ENCODE assay signal across 22 cellular contexts in the genomic region with DNA sequence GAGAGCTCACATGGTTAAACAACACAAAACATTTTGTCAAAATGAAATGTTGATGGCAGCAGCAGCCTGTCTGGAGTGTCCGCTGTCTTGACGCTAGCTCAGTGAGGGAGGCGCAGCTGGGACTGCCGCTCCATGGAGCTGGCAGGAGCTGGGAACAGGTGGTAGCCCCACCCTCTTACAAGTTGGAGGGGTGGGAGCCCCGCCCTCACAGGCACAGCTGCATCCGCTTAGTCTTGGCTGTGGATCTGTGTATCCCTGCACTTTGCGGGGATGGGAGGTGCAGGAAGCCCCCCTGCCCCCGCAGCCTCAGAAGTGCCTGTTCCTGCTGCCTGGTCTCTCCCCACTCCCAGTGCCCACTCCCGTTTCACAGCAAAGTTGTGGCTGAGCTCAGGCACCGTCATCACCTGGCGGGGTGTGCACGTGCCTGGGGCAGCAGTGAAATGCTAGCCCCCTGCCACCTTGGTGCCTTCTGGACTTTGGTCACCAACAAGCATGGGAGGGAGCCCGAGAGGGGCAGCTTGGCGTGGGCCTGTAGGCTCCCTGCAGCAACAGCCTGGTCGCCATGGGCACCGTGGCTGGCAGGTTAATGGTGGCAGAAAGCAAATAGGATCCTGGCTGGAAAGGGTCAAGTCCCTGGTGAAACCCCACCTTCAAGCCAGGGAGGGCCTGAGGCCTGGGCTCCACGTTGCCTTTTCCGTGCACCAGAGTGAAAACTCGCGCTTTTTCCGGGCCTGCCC. TPM values are rescaled to one million over a fixed set of nuclear protein-coding genes. Genes with fewer than 3 reads are reported as not detected.
DNase-seq lines count a peak whose midpoint lies in the region; ATAC-seq, FAIRE-seq and TF ChIP-seq lines count a peak whose summit lies in the region.
"Had no signal": no experiment of that assay in that cellular context is flagged by ENCODE, and none has a peak within 500 bp of the region (broad histone marks: within the 10 kb centered on the region; RNA-seq: fewer than 3 reads in every experiment).

No MANE protein-coding gene starts in this region.

- no peak overlapping the region for H3K27ac Mint-ChIP-seq in H9
- H3K27ac Mint-ChIP-seq: CD4-positive, alpha-beta T cell; mesothelial cell of epicardium; nephron; progenitor cell of endocrine pancreas had no signal

- no peak overlapping the region for H3K4ac ChIP-seq in H9 (ENCODE audit: low read depth, low read length)
- no peak overlapping the region for H3K4ac ChIP-seq in H1 (replicated peaks; ENCODE audit: insufficient read length, low read depth, low read length)

- TF ChIP-seq CTCF in H9 (conservative IDR thresholded peaks at IDR 0.05) (no peak), H1 (IDR thresholded peaks at IDR 0.05; ENCODE audit: control extremely low read depth in 1 of 3, insufficient read depth in 1 of 3, low read depth in 1 of 3, low read length in 3 of 3) (no peak), osteoblast (IDR thresholded peaks at IDR 0.05; ENCODE audit: extremely low read depth, low read depth, low read length) (no peak), stomach (IDR thresholded peaks at IDR 0.05) (no peak)

- peaks cover 12 to 14% of the 10 kb centered on the region in 2 experiments for H3K9me3 Mint-ChIP-seq in H9

- H2BK20ac ChIP-seq in H9 (ENCODE audit: low read depth, low read length, poor library complexity, severe bottlenecking) (no peak overlapping the region), H1 (ENCODE audit: low read length) (no peak overlapping the region)

- no peak for TF ChIP-seq EP300 in H1 (IDR thresholded peaks at IDR 0.05; ENCODE audit: borderline replicate concordance in 1 of 2, low read depth in 2 of 2, low read length in 2 of 2)
- no peak for TF ChIP-seq EP300 in stomach (IDR thresholded peaks at IDR 0.05)

- H2BK120ac ChIP-seq in H9 (ENCODE audit: low read depth, low read length, poor library complexity, severe bottlenecking) (no peak overlapping the region), H1 (replicated peaks; ENCODE audit: low read depth, low read length) (no peak overlapping the region)

- no peak overlapping the region for H2BK5ac ChIP-seq in H9 (ENCODE audit: insufficient read length, low read length)
- H2BK5ac ChIP-seq in H1 (ENCODE audit: low read depth, low read length): 0 out of 2 replicates have a peak overlapping the region, but pooled peaks have one; percentile 16

- peak; percentile 67 for DNase-seq in H9
- peak; percentile 26 for DNase-seq in NCI-H510A (lab: John Stamatoyannopoulos, UW)
- peak in 1 of 2 experiments; percentile 46 for DNase-seq in H1 (ENCODE audit: low read depth in 1 of 2, low spot score in 2 of 2)
- DNase-seq in osteoblast (ENCODE audit: insufficient read length, low spot score, missing footprints): peak; percentile 19
- DNase-seq in stomach: no peak
- DNase-seq: activated CD4-positive, alpha-beta T cell treated with anti-CD3 and anti-CD28 coated beads for 4 hours; activated naive CD4-positive, alpha-beta T cell treated with anti-CD3 and anti-CD28 coated beads, Interleukin-2, amount 50 U/mL, for 16 hours; activated T-cell treated with anti-CD3 and anti-CD28 coated beads, Interleukin-2, amount 50 U/mL, for 48 hours; CD4-positive, alpha-beta T cell; HCEC 1CT; left ventricle myocardium inferior; NCI-H1436; NCI-H226; stimulated activated naive CD4-positive, alpha-beta T cell treated with Interleukin-2 at 50 U/mL for 16 hours had no signal

- H3K23me2 ChIP-seq in H9 (ENCODE audit: insufficient read length, low read depth, low read length, poor library complexity, severe bottlenecking): no peaks in the 10 kb centered on the region
- no peaks in the 10 kb centered on the region for H3K23me2 ChIP-seq in H1 (ENCODE audit: low read depth, low read length)

- intact Hi-C loops in stomach (cut with DNase I; ENCODE audit: low total_unique reads): no loop called here

- POLR2A ChIA-PET in H1 (lab: Charles Lee; ENCODE audit: partially characterized antibody): no interaction called here

- H3K9me3 ChIP-seq in H9 (ENCODE audit: control insufficient read depth, low read depth, low read length): no peaks in the 10 kb centered on the region
- peaks cover 9% of the 10 kb centered on the region in 2 experiments; a peak in 3 of 4 replicates for H3K9me3 ChIP-seq in H1 (ENCODE audit: insufficient read depth in 2 of 2, low read depth in 1 of 2, low read length in 1 of 2)
- no peaks in the 10 kb centered on the region for H3K9me3 ChIP-seq in osteoblast (ENCODE audit: low read depth, low read length)
- peaks cover 0 to 27% (median 11%) of the 10 kb centered on the region in 4 donors for H3K9me3 ChIP-seq in stomach

- no peaks in the 10 kb centered on the region; the same call in 1 of the 2 replicates for H3K27me3 Mint-ChIP-seq in H9 (ENCODE audit: low read depth)
- H3K27me3 Mint-ChIP-seq: CD4-positive, alpha-beta T cell; progenitor cell of endocrine pancreas had no signal

- peaks cover 4 to 13% (median 4%) of the 10 kb centered on the region in 3 experiments; a peak in 5 of 7 replicates for H3K36me3 Mint-ChIP-seq in H9 (ENCODE audit: insufficient read depth in 1 of 3, low read depth in 3 of 3)
- H3K36me3 Mint-ChIP-seq: mesothelial cell of epicardium had no signal

- H4K91ac ChIP-seq in H9 (ENCODE audit: insufficient read length, low read depth, low read length): no peak overlapping the region
- H4K91ac ChIP-seq in H1 (replicated peaks; ENCODE audit: insufficient read length, low read length): no peak overlapping the region

- H3T11ph ChIP-seq in H9 (ENCODE audit: low read length): no peak overlapping the region

- H4K8ac ChIP-seq in H9 (replicated peaks; ENCODE audit: insufficient read length, low read depth, low read length) (no peak overlapping the region), H1 (ENCODE audit: extremely low read depth, insufficient read depth, low read length) (0 out of 2 replicates have a peak overlapping the region, but pooled peaks have one; percentile 59)

- H2BK12ac ChIP-seq in H9 (ENCODE audit: insufficient read length, low read depth, low read length) (no peak overlapping the region), H1 (ENCODE audit: low read depth, low read length) (0 out of 2 replicates have a peak overlapping the region, but pooled peaks have one; percentile 27)

- WGBS in H9 (ENCODE audit: extremely low coverage, insufficient read length, low lambda C conversion rate): no CpG with 5 or more reads among the region's 21 CpGs
- WGBS in H1 (ENCODE audit: extremely low coverage in 1 of 2, insufficient coverage in 1 of 2, insufficient read length in 1 of 2, insufficient replicate concordance in 2 of 2, low coverage in 1 of 2, low lambda C conversion rate in 2 of 2, missing lambda C conversion rate in 1 of 2), 2 experiments: 85% methylated on average over 21 of the region's 21 CpGs; no CpG with 5 or more reads in 1 of the 2 experiments
- 84 to 89% (median 88%) methylated on average over 6 to 21 of the region's 21 CpGs for WGBS in stomach, 5 donors

- no peaks in the 10 kb centered on the region for H3K4me1 Mint-ChIP-seq in H9
- H3K4me1 Mint-ChIP-seq: mesothelial cell of epicardium, nephron had no signal

- no peaks in the 10 kb centered on the region for H3K4me1 ChIP-seq in H9 (ENCODE audit: insufficient read depth, low read length)
- no peaks in the 10 kb centered on the region; a peak in 1 of 7 replicates for H3K4me1 ChIP-seq in H1 (replicated peaks in 1 of 4; ENCODE audit: control insufficient read depth in 3 of 4, insufficient read depth in 4 of 4, low read length in 3 of 4)
- H3K4me1 ChIP-seq in osteoblast (ENCODE audit: insufficient read depth, low read length): no peaks in the 10 kb centered on the region
- no peaks in the 10 kb centered on the region for H3K4me1 ChIP-seq in stomach
- H3K4me1 ChIP-seq: left ventricle myocardium inferior had no signal

- no peak overlapping the region for H3K23ac ChIP-seq in H9 (ENCODE audit: insufficient read length, low read depth, low read length)
- H3K23ac ChIP-seq in H1 (ENCODE audit: insufficient read length): no peak overlapping the region

- H3K27ac ChIP-seq in H9 (ENCODE audit: insufficient read length, low read depth, low read length) (no peak overlapping the region), H1 (ENCODE audit: low read depth, low read length) (no peak overlapping the region), osteoblast (ENCODE audit: low read depth, low read length) (no peak overlapping the region), stomach (no peak overlapping the region)
- H3K27ac ChIP-seq: left ventricle myocardium inferior had no signal

- H3K9ac ChIP-seq in H9 (ENCODE audit: extremely low read depth, insufficient read length, low read length) (no peak overlapping the region), H1 (replicated peaks in 1 of 4; ENCODE audit: extremely low read depth in 1 of 4, low read depth in 3 of 4, low read length in 3 of 4) (no peak overlapping the region)

- no peak overlapping the region for H2AFZ ChIP-seq in H9 (ENCODE audit: low read length)
- peak overlapping the region; percentile 91; the same call in 1 of the 2 replicates for H2AFZ ChIP-seq in H1 (ENCODE audit: low read length)
- no peak overlapping the region for H2AFZ ChIP-seq in osteoblast (ENCODE audit: low read length)

- H3K27me3 ChIP-seq in H9 (ENCODE audit: insufficient read depth, low read length): no peaks in the 10 kb centered on the region
- no peaks in the 10 kb centered on the region for H3K27me3 ChIP-seq in H1 (replicated peaks in 1 of 4; ENCODE audit: control insufficient read depth in 3 of 4, extremely low read depth in 1 of 4, insufficient read depth in 3 of 4, low read length in 3 of 4)
- no peaks in the 10 kb centered on the region for H3K27me3 ChIP-seq in osteoblast (ENCODE audit: insufficient read depth, low read length)
- no peaks in the 10 kb centered on the region for H3K27me3 ChIP-seq in stomach

- H3K36me3 ChIP-seq in H1 (ENCODE audit: control insufficient read depth in 2 of 4, insufficient read depth in 4 of 4, low read length in 3 of 4): no peaks in the 10 kb centered on the region; a peak in 1 of 8 replicates
- no peaks in the 10 kb centered on the region for H3K36me3 ChIP-seq in osteoblast (ENCODE audit: insufficient read depth, low read length)
- no peaks in the 10 kb centered on the region for H3K36me3 ChIP-seq in stomach
- H3K36me3 ChIP-seq: left ventricle myocardium inferior had no signal

- H3K4me2 ChIP-seq in H9 (ENCODE audit: insufficient read depth, insufficient read length, low read length) (no peak overlapping the region), H1 (ENCODE audit: insufficient read depth in 1 of 2, low read depth in 2 of 2, low read length in 2 of 2) (no peak overlapping the region), osteoblast (ENCODE audit: insufficient read depth, low read length) (no peak overlapping the region)
- H3K4me2 ChIP-seq: smooth muscle cell had no signal

- H2AK5ac ChIP-seq in H9 (ENCODE audit: insufficient read length, low read length) (no peak overlapping the region), H1 (ENCODE audit: low read depth, low read length) (no peak overlapping the region)

- no peak for ATAC-seq in HG03025 (IDR thresholded peaks at IDR 0.05; ENCODE audit: low FRiP score, unreplicated experiment)
- no peak for ATAC-seq in GM18873 (IDR thresholded peaks at IDR 0.05; ENCODE audit: low FRiP score, unreplicated experiment)

- TF ChIP-seq POLR2A in H1 (IDR thresholded peaks at IDR 0.05; ENCODE audit: control extremely low read depth in 1 of 2, low read depth in 2 of 2, low read length in 2 of 2) (no peak), stomach (IDR thresholded peaks at IDR 0.05) (no peak)

- H3K79me2 ChIP-seq in H9 (ENCODE audit: insufficient read depth, low read length): no peaks in the 10 kb centered on the region
- H3K79me2 ChIP-seq in H1 (ENCODE audit: control insufficient read depth in 1 of 2, insufficient read depth in 2 of 2, low read length in 2 of 2): no peaks in the 10 kb centered on the region
- no peaks in the 10 kb centered on the region for H3K79me2 ChIP-seq in osteoblast (ENCODE audit: insufficient read depth, low read length)

- H3K18ac ChIP-seq in H9 (ENCODE audit: insufficient read length, low read depth, low read length) (no peak overlapping the region), H1 (ENCODE audit: extremely low read depth, low read length) (no peak overlapping the region)

- H4K20me1 ChIP-seq in H9 (ENCODE audit: control insufficient read depth, insufficient read depth, insufficient read length) (no peaks in the 10 kb centered on the region), H1 (replicated peaks in 1 of 2; ENCODE audit: control insufficient read depth in 1 of 2, insufficient read depth in 2 of 2, low read length in 2 of 2) (no peaks in the 10 kb centered on the region), osteoblast (ENCODE audit: insufficient read depth, low read length) (no peaks in the 10 kb centered on the region)

- no peak overlapping the region for H4K5ac ChIP-seq in H9 (ENCODE audit: insufficient read length, low read depth, low read length)
- H4K5ac ChIP-seq in H1 (ENCODE audit: insufficient read length, low read depth, low read length): no peak overlapping the region

- CTCF ChIA-PET in H1 (lab: Charles Lee; ENCODE audit: partially characterized antibody): interaction anchor here (0.6 to 1.0 kb wide), 2 partner anchors 32 to 670 kb away, joined by 3 read pairs; no protein-coding TSS in a partner anchor

- no peak for FAIRE-seq in H1 (lab: Jason Lieb, UNC)
- FAIRE-seq: endothelial cell of umbilical vein, GM18507 had no signal

- no peak overlapping the region for H3K4me3 Mint-ChIP-seq in H9
- H3K4me3 Mint-ChIP-seq: CD4-positive, alpha-beta T cell; mesothelial cell of epicardium; nephron had no signal

- H2BK15ac ChIP-seq in H9 (ENCODE audit: low read depth, low read length) (no peak overlapping the region), H1 (ENCODE audit: low read length) (no peak overlapping the region)

- no peak overlapping the region for H3K56ac ChIP-seq in H9 (ENCODE audit: insufficient read length, low read depth, low read length)
- H3K56ac ChIP-seq in H1 (replicated peaks; ENCODE audit: insufficient read length, low read depth, low read length): no peak overlapping the region

- TF ChIP-seq RAD21 in H1 (IDR thresholded peaks at IDR 0.05 in 1 of 2, conservative IDR thresholded peaks at IDR 0.05 in 1 of 2; ENCODE audit: low read depth in 2 of 2, low read length in 2 of 2): no peak

- no peaks in the 10 kb centered on the region for H3K79me1 ChIP-seq in H9 (ENCODE audit: insufficient read depth, low read depth, low read length, poor library complexity, severe bottlenecking)
- H3K79me1 ChIP-seq in H1 (ENCODE audit: low read depth, low read length): no peaks in the 10 kb centered on the region

- H3K14ac ChIP-seq in H9 (ENCODE audit: insufficient read depth, low read length) (no peak overlapping the region), H1 (ENCODE audit: insufficient read length) (no peak overlapping the region)

- H3K4me3 ChIP-seq in H1 (ENCODE audit: extremely low read depth in 1 of 4, insufficient read depth in 2 of 4, low read depth in 3 of 4, low read length in 4 of 4) (no peak overlapping the region), osteoblast (ENCODE audit: insufficient read depth, low read length) (no peak overlapping the region), stomach (no peak overlapping the region)
- H3K4me3 ChIP-seq: left ventricle myocardium inferior, smooth muscle cell had no signal

RNA-seq across cellular contexts. Expression of gene CADM2, which starts 53.8 kb away (rescaled TPM):
- 10.0 and 10.9 TPM in 2 replicates for total RNA-seq in H9 (2021)
- 20.2 and 20.9 TPM in 2 replicates for total RNA-seq in H1 (2021; fragmentation: NEBNext Ultra II Directional; extraction: Animal tissue kit (Norgen Biotek cat#: 25700))
- polyA plus RNA-seq in H1 (2011; rRNA removed): 14.9 and 28.3 TPM in 2 replicates
- 10.8 TPM for polyA plus RNA-seq in H1 (2011; cell fraction: cytosol; rRNA removed)
- polyA plus RNA-seq in H1 (2011; cell fraction: nucleus; rRNA removed): 98.6 TPM
- polyA plus RNA-seq in H1 (2012, experiment 1 of 2): 10.7 to 15.9 TPM (median 13.4 TPM) in 4 replicates
- 4.8 TPM for polyA plus RNA-seq in H1 (2012, experiment 2 of 2)
- 16.1 TPM for polyA plus RNA-seq in H1 (2013, experiment 1 of 2)
- polyA plus RNA-seq in H1 (2013, experiment 2 of 2): 15.3 TPM
- 29.8 and 31.0 TPM in 2 replicates for polyA minus RNA-seq in H1 (2011; rRNA and poly(A)+ RNA removed)
- 21.1 TPM for polyA minus RNA-seq in H1 (2011; cell fraction: cytosol; rRNA and poly(A)+ RNA removed)
- polyA minus RNA-seq in H1 (2011; cell fraction: nucleus; rRNA and poly(A)+ RNA removed): 304 TPM
- 0.29 TPM in 1 of 2 replicates, not detected in the other for total RNA-seq in osteoblast
- 1 to 10 TPM in 3 of 5 donors, under 1 TPM in 1, not detected in 1; 0.29 to 8.1 (median 3.5) TPM for total RNA-seq in stomach
- polyA plus RNA-seq in stomach: 1 to 10 TPM in 2 of 3 donors, under 1 TPM in 1; 0.80 to 4.3 (median 2.0) TPM
- total RNA-seq: endothelial cell of umbilical vein had no signal
- polyA plus RNA-seq: endothelial cell of umbilical vein, smooth muscle cell had no signal
